In the genomic region with DNA sequence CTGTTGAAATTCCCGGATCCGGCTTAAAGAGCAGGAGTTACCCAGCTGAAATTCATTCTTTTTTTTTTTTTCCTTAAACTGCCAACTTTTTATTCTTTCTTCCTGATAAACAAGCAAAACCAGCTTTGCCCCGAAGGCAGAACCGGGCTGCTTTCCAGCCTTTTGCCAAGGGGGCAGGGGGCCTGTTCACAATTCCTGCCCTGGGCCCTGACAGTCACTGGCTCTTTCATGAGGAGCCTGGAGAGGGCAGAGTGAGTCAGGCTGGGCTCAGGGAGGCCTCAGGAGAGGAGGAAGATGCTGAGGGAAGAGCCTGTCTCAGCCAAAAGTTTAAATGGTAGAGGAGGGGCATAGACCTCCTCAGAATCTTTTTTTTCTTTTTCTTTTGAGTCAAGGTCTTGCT, we compare ENCODE assay signal across 10 cellular contexts. TPM values are rescaled to one million over a fixed set of nuclear protein-coding genes. Genes with fewer than 3 reads are reported as not detected.
DNase-seq lines count a peak whose midpoint lies in the region; ATAC-seq and TF ChIP-seq lines count a peak whose summit lies in the region.
"Had no signal": no experiment of that assay in that cellular context is flagged by ENCODE, and none has a peak within 500 bp of the region (broad histone marks: within the 10 kb centered on the region; RNA-seq: fewer than 3 reads in every experiment).

No MANE protein-coding gene starts in this region.

- no peak overlapping the region for H4K8ac ChIP-seq in neuronal stem cell (ENCODE audit: low read depth, low read length)

- H3K4me3 ChIP-seq in CD4-positive, alpha-beta memory T cell (ENCODE audit: low read length in 2 of 2): no peak overlapping the region
- H3K4me3 ChIP-seq in LNCaP clone FGC (ENCODE audit: low read depth, low read length) (no peak overlapping the region), dorsolateral prefrontal cortex (no peak overlapping the region), neural progenitor cell (no peak overlapping the region), neuronal stem cell (ENCODE audit: low read length in 2 of 2) (no peak overlapping the region)

- H3K27ac Mint-ChIP-seq in CD4-positive, alpha-beta memory T cell: peak overlapping the region; percentile 89 to 97 (median 92)
- H3K27ac Mint-ChIP-seq in neural progenitor cell: no peak overlapping the region

- peak overlapping the region; percentile 73 for H3K27ac ChIP-seq in CD4-positive, alpha-beta memory T cell (ENCODE audit: low read depth, low read length)
- H3K27ac ChIP-seq in dorsolateral prefrontal cortex (peak overlapping the region in 33 of 59 donors; percentile 4 to 86 (median 55)), neural progenitor cell (no peak overlapping the region), neuronal stem cell (replicated peaks; ENCODE audit: low read length) (no peak overlapping the region)
- H3K27ac ChIP-seq: parathyroid adenoma had no signal

- no peak for DNase-seq in CD4-positive, alpha-beta memory T cell
- DNase-seq in LNCaP clone FGC (ENCODE audit: low read depth) (peak; percentile 35), dorsolateral prefrontal cortex (peak in 1 of 10 donors; percentile 67), neural progenitor cell (ENCODE audit: low spot score) (peak; percentile 56), GDM1 (lab: John Stamatoyannopoulos, UW) (no peak), neuronal stem cell (ENCODE audit: low spot score) (no peak)

- H2BK15ac ChIP-seq in neuronal stem cell (ENCODE audit: low read length): no peak overlapping the region

- H3K14ac ChIP-seq in neuronal stem cell (ENCODE audit: low read length): no peak overlapping the region

- H3K9ac ChIP-seq in neural progenitor cell (no peak overlapping the region), neuronal stem cell (ENCODE audit: low read depth, low read length, poor library complexity) (no peak overlapping the region)
- H3K9ac ChIP-seq: parathyroid adenoma had no signal

- H3K79me2 ChIP-seq in neural progenitor cell (ENCODE audit: low read depth): no peaks in the 10 kb centered on the region
- H3K79me2 ChIP-seq: parathyroid adenoma had no signal

- no peak overlapping the region for H2AK5ac ChIP-seq in neuronal stem cell (ENCODE audit: low read depth, low read length)

- intact Hi-C loops in CD4-positive, alpha-beta memory T cell (cut with micrococcal nuclease): no loop called here
- intact Hi-C loops in dorsolateral prefrontal cortex (cut with DNase I): no loop called here

- H3K36me3 ChIP-seq in CD4-positive, alpha-beta memory T cell (ENCODE audit: insufficient read depth, low read length): no peaks in the 10 kb centered on the region
- H3K36me3 ChIP-seq in neural progenitor cell (no peaks in the 10 kb centered on the region), neuronal stem cell (replicated peaks in 1 of 2; ENCODE audit: control insufficient read depth in 2 of 2, insufficient read depth in 2 of 2, low read length in 2 of 2) (peaks cover 8 to 9% of the 10 kb centered on the region in 2 donors)

- peaks cover 9% of the 10 kb centered on the region for H3F3A ChIP-seq in neural progenitor cell (ENCODE audit: low read depth)

- H2AFZ ChIP-seq in neural progenitor cell (replicated peaks) (no peak overlapping the region), neuronal stem cell (ENCODE audit: low read length) (no peak overlapping the region)
- H2AFZ ChIP-seq: parathyroid adenoma had no signal

- no peak overlapping the region for H3K23ac ChIP-seq in neuronal stem cell (ENCODE audit: low read depth, low read length, poor library complexity)

- peaks cover 0 to 11% (median 8%) of the 10 kb centered on the region in 8 donors for H3K9me3 Mint-ChIP-seq in CD4-positive, alpha-beta memory T cell
- H3K9me3 Mint-ChIP-seq in neural progenitor cell: peaks cover 11% of the 10 kb centered on the region

- H3K36me3 Mint-ChIP-seq in CD4-positive, alpha-beta memory T cell: peaks cover 21 to 49% of the 10 kb centered on the region in 2 donors
- H3K36me3 Mint-ChIP-seq in neural progenitor cell: peaks cover 5% of the 10 kb centered on the region

- ATAC-seq in GM18909 (IDR thresholded peaks at IDR 0.05; ENCODE audit: poor library complexity, unreplicated experiment) (no peak), esophagus mucosa (no peak)

- H2BK120ac ChIP-seq in neuronal stem cell (ENCODE audit: low read depth, low read length): no peak overlapping the region

- H3K4me2 ChIP-seq in neural progenitor cell: no peak overlapping the region
- no peak overlapping the region for H3K4me2 ChIP-seq in neuronal stem cell (ENCODE audit: insufficient read depth, low read length, poor library complexity, severe bottlenecking)

- H3K9me3 ChIP-seq in CD4-positive, alpha-beta memory T cell (ENCODE audit: control insufficient read depth in 1 of 2, low read length in 2 of 2): peaks cover 0 to 7% of the 10 kb centered on the region in 2 donors
- H3K9me3 ChIP-seq in neural progenitor cell (ENCODE audit: low read depth): no peaks in the 10 kb centered on the region
- H3K9me3 ChIP-seq in neuronal stem cell (replicated peaks in 1 of 2; ENCODE audit: control insufficient read depth in 2 of 2, insufficient read depth in 1 of 2, low read depth in 1 of 2, low read length in 2 of 2): peaks cover 5 to 8% of the 10 kb centered on the region in 2 donors

- no CpG with 5 or more reads among the region's 4 CpGs for WGBS in neuronal stem cell (ENCODE audit: extremely low coverage in 2 of 2, insufficient read length in 2 of 2, insufficient replicate concordance in 1 of 2), 2 donors

- no peak overlapping the region for H2BK5ac ChIP-seq in neuronal stem cell (ENCODE audit: low read length)

- no peaks in the 10 kb centered on the region for H3K79me1 ChIP-seq in neuronal stem cell (ENCODE audit: low read depth, low read length)

- no peaks in the 10 kb centered on the region for H3K27me3 ChIP-seq in CD4-positive, alpha-beta memory T cell (ENCODE audit: insufficient read depth, low read length)
- H3K27me3 ChIP-seq in dorsolateral prefrontal cortex (no peaks in the 10 kb centered on the region), neural progenitor cell (peaks cover 28% of the 10 kb centered on the region), neuronal stem cell (ENCODE audit: control insufficient read depth in 3 of 3, insufficient read depth in 3 of 3, low read depth in 1 of 3, low read length in 3 of 3) (peaks cover 0 to 10% (median 8%) of the 10 kb centered on the region in 3 experiments)

- H3K27me3 Mint-ChIP-seq in CD4-positive, alpha-beta memory T cell: no peaks in the 10 kb centered on the region
- peaks cover 27% of the 10 kb centered on the region for H3K27me3 Mint-ChIP-seq in neural progenitor cell (ENCODE audit: insufficient read depth, low read depth)

- CTCF ChIA-PET in CD4-positive, alpha-beta memory T cell (lab: Charles Lee; ENCODE audit: partially characterized antibody): interaction anchor here (1.0 to 9.9 kb wide), 4 partner anchors 10 to 39 kb away, joined by 4 to 100 read pairs (median 4); a partner anchor contains a TSS

- H2BK12ac ChIP-seq in neuronal stem cell (ENCODE audit: low read length): no peak overlapping the region

- POLR2A ChIA-PET in CD4-positive, alpha-beta memory T cell (lab: Charles Lee; ENCODE audit: partially characterized antibody): interaction anchor here (0.6 to 9.3 kb wide), 5 partner anchors 7 to 50 kb away, joined by 3 to 159 read pairs (median 3); a partner anchor contains a TSS

- peak overlapping the region; percentile 36 to 97 (median 83) for H3K4me3 Mint-ChIP-seq in CD4-positive, alpha-beta memory T cell
- no peak overlapping the region for H3K4me3 Mint-ChIP-seq in neural progenitor cell

- peaks cover 75 to 94% (median 91%) of the 10 kb centered on the region in 4 donors for H3K4me1 Mint-ChIP-seq in CD4-positive, alpha-beta memory T cell
- peaks cover 15% of the 10 kb centered on the region for H3K4me1 Mint-ChIP-seq in neural progenitor cell

- no peak overlapping the region for H3K18ac ChIP-seq in neuronal stem cell (ENCODE audit: low read length)

- peaks cover 94% of the 10 kb centered on the region for H3K4me1 ChIP-seq in CD4-positive, alpha-beta memory T cell (ENCODE audit: insufficient read depth, low read length)
- H3K4me1 ChIP-seq in neural progenitor cell (peaks cover 9% of the 10 kb centered on the region), neuronal stem cell (ENCODE audit: control insufficient read depth in 2 of 2, insufficient read depth in 1 of 2, low read depth in 1 of 2, low read length in 2 of 2) (peaks cover 6 to 8% of the 10 kb centered on the region in 2 donors)
- H3K4me1 ChIP-seq: parathyroid adenoma had no signal

- no peaks in the 10 kb centered on the region for H4K20me1 ChIP-seq in neural progenitor cell (ENCODE audit: low read depth)

- TF ChIP-seq CTCF in LNCaP clone FGC (IDR thresholded peaks at IDR 0.05; ENCODE audit: control insufficient read depth, extremely low read depth, insufficient read depth) (peak; percentile 42), dorsolateral prefrontal cortex (IDR thresholded peaks at IDR 0.05 in 54 of 56, conservative IDR thresholded peaks at IDR 0.05 in 2 of 56; ENCODE audit: low read depth in 1 of 56, partially characterized antibody in 56 of 56) (peak in 44 of 56 donors; percentile 11 to 66 (median 36)), neural progenitor cell (IDR thresholded peaks at IDR 0.05) (peak; percentile 42)

- no peak overlapping the region for H4K91ac ChIP-seq in neuronal stem cell (ENCODE audit: low read depth, low read length, poor library complexity)

- no peak overlapping the region for H3K4ac ChIP-seq in neuronal stem cell (ENCODE audit: low read length)

RNA-seq across cellular contexts. Expression of a gene that starts 4.8 kb away (rescaled TPM):
- total RNA-seq in CD4-positive, alpha-beta memory T cell: 10 to 100 TPM; 17.0 to 18.9 TPM
- polyA plus RNA-seq in CD4-positive, alpha-beta memory T cell: 100 to 1,000 TPM; 140 to 213 TPM
- total RNA-seq in dorsolateral prefrontal cortex (10 to 100 TPM in 75 of 120 experiments, 1 to 10 TPM in 45; 4.1 to 41.0 (median 11.6) TPM), neural progenitor cell (ENCODE audit: low replicate concordance) (12.4 and 17.4 TPM in 2 replicates), esophagus mucosa (8.8 TPM)
- polyA plus RNA-seq in neuronal stem cell (2013, experiment 1 of 2): 29.4 TPM
- polyA plus RNA-seq in neuronal stem cell (2013, experiment 2 of 2): 30.0 TPM

RNA-seq across cellular contexts. Expression of a gene that starts 27.9 kb away (rescaled TPM):
- not detected for total RNA-seq in CD4-positive, alpha-beta memory T cell
- polyA plus RNA-seq in CD4-positive, alpha-beta memory T cell: not detected
- total RNA-seq in dorsolateral prefrontal cortex: 1 to 10 TPM in 12 of 120 experiments, under 1 TPM in 83, not detected in 25; 0.19 to 3.6 (median 0.52) TPM
- not detected in 2 replicates for total RNA-seq in neural progenitor cell (ENCODE audit: low replicate concordance)
- not detected for total RNA-seq in esophagus mucosa
- 0.03 TPM for polyA plus RNA-seq in neuronal stem cell (2013, experiment 1 of 2)
- polyA plus RNA-seq in neuronal stem cell (2013, experiment 2 of 2): 0.03 TPM
- total RNA-seq: ureter had no signal

RNA-seq across cellular contexts. Expression of a gene that starts 49.4 kb away (rescaled TPM):
- 10 to 100 TPM; 69.9 to 72.3 TPM for total RNA-seq in CD4-positive, alpha-beta memory T cell
- 100 to 1,000 TPM in 1 of 2 donors, 10 to 100 TPM in 1; 46.0 to 106 TPM for polyA plus RNA-seq in CD4-positive, alpha-beta memory T cell
- total RNA-seq in dorsolateral prefrontal cortex: 100 to 1,000 TPM in 119 of 120 experiments, 10 to 100 TPM in 1; 76.4 to 215 (median 173) TPM
- total RNA-seq in neural progenitor cell (ENCODE audit: low replicate concordance): 199 and 203 TPM in 2 replicates
- total RNA-seq in esophagus mucosa: 169 TPM
- polyA plus RNA-seq in neuronal stem cell (2013, experiment 1 of 2): 191 TPM
- 183 TPM for polyA plus RNA-seq in neuronal stem cell (2013, experiment 2 of 2)

Comparison
In these comparisons a context has a peak if more than half of its experiments do, and no peak if none do; other contexts are left out.
1. DNase-seq: peak in LNCaP clone FGC (single experiment) and neural progenitor cell (single experiment); none in CD4-positive, alpha-beta memory T cell (0 of 5), GDM1 (single experiment) and neuronal stem cell (single experiment).
2. H3K27ac ChIP-seq: peak in CD4-positive, alpha-beta memory T cell (single experiment) and dorsolateral prefrontal cortex (33 of 59); none in neural progenitor cell (single experiment) and neuronal stem cell (single experiment).
3. Peak in every context shown above with its lines, with median percentiles within 50 percentile points of each other: CTCF ChIP-seq.